ENCODE assay signal across 14 cellular contexts in genomic region chr7:121019018-121019417, GRCh38. TPM values are rescaled to one million over a fixed set of nuclear protein-coding genes. Genes with fewer than 3 reads are reported as not detected.
DNase-seq lines count a peak whose midpoint lies in the region; TF ChIP-seq lines count a peak whose summit lies in the region.
"Had no signal": no experiment of that assay in that cellular context is flagged by ENCODE, and none has a peak within 500 bp of the region (broad histone marks: within the 10 kb centered on the region; RNA-seq: fewer than 3 reads in every experiment).

No MANE protein-coding gene starts in this region.

- no peaks in the 10 kb centered on the region for H3K27me3 Mint-ChIP-seq in nephron (ENCODE audit: low read depth)
- peaks cover 7% of the 10 kb centered on the region for H3K27me3 Mint-ChIP-seq in activated T-cell treated with anti-CD3 and anti-CD28 coated beads, Interleukin-2, amount 50 U/mL, for 24 hours

- peaks cover 42% of the 10 kb centered on the region for H3K4me1 Mint-ChIP-seq in nephron
- H3K4me1 Mint-ChIP-seq in activated T-cell treated with anti-CD3 and anti-CD28 coated beads, Interleukin-2, amount 50 U/mL, for 24 hours (ENCODE audit: low read depth) = no peaks in the 10 kb centered on the region

- TF ChIP-seq CTCF in nephron (IDR thresholded peaks at IDR 0.05; ENCODE audit: unreplicated experiment in 3 of 3) = no peak

- no peak overlapping the region for H3K4me3 Mint-ChIP-seq in nephron
- no peak overlapping the region for H3K4me3 Mint-ChIP-seq in activated T-cell treated with anti-CD3 and anti-CD28 coated beads, Interleukin-2, amount 50 U/mL, for 24 hours

- H3K9me3 Mint-ChIP-seq in nephron = no peaks in the 10 kb centered on the region
- H3K9me3 Mint-ChIP-seq in activated T-cell treated with anti-CD3 and anti-CD28 coated beads, Interleukin-2, amount 50 U/mL, for 24 hours = no peaks in the 10 kb centered on the region

- DNase-seq in A172 (ENCODE audit: low spot score) = peak; percentile 38
- peak; percentile 91 for DNase-seq in MV-4-11 (lab: John Stamatoyannopoulos, UW)
- DNase-seq in fibroblast of gingiva (ENCODE audit: low read depth) = peak; percentile 20
- no peak for DNase-seq in NCI-H774 (lab: John Stamatoyannopoulos, UW)
- DNase-seq in NCI-H2029 treated with DMSO at 0.1 percent for 48 hours (lab: John Stamatoyannopoulos, UW) = no peak
- no peak for DNase-seq in germinal center (ENCODE audit: low spot score)
- DNase-seq in activated T-cell treated with anti-CD3 and anti-CD28 coated beads, Interleukin-2, amount 50 U/mL, for 24 hours = no peak
- DNase-seq: central memory CD4-positive, alpha-beta T cell; DMS79; esophagus squamous epithelium; MM.1S; NCI-H510A treated with DMSO at 0.1 percent for 48 hours; SHP77 treated with DMSO at 0.1 percent for 48 hours had no signal

- H3K36me3 Mint-ChIP-seq in nephron (ENCODE audit: low read depth) = peaks cover 29% of the 10 kb centered on the region
- no peaks in the 10 kb centered on the region for H3K36me3 Mint-ChIP-seq in activated T-cell treated with anti-CD3 and anti-CD28 coated beads, Interleukin-2, amount 50 U/mL, for 24 hours (ENCODE audit: low read depth)

- H3K27ac Mint-ChIP-seq in nephron = peak overlapping the region; percentile 15 to 68 (median 36)
- no peak overlapping the region for H3K27ac Mint-ChIP-seq in activated T-cell treated with anti-CD3 and anti-CD28 coated beads, Interleukin-2, amount 50 U/mL, for 24 hours

RNA-seq across cellular contexts. Expression of gene CPED1, which starts 30.5 kb away (rescaled TPM):
- 18.0 and 18.4 TPM in 2 replicates for total RNA-seq in A172 (2014; rRNA removed; shearing (Covaris generic))

Comparison
In these comparisons a context has a peak if more than half of its experiments do, and no peak if none do; other contexts are left out.
1. DNase-seq: peak in A172 (single experiment), MV-4-11 (single experiment) and fibroblast of gingiva (single experiment); none in NCI-H774 (single experiment), NCI-H2029 treated with DMSO at 0.1 percent for 48 hours (single experiment), germinal center (single experiment) and activated T-cell treated with anti-CD3 and anti-CD28 coated beads, Interleukin-2, amount 50 U/mL, for 24 hours (single experiment).